ENCODE assay signal across 22 cellular contexts in genomic region chr11:44534215-44534711, GRCh38. TPM values are rescaled to one million over a fixed set of nuclear protein-coding genes. Genes with fewer than 3 reads are reported as not detected.
A peak's percentile ranks its signal among the peaks of the same experiment; 100 is the strongest.
DNase-seq lines count a peak whose midpoint lies in the region; ATAC-seq, FAIRE-seq and TF ChIP-seq lines count a peak whose summit lies in the region.
"Had no signal": no experiment of that assay in that cellular context is flagged by ENCODE, and none has a peak within 500 bp of the region (broad histone marks: within the 10 kb centered on the region; RNA-seq: fewer than 3 reads in every experiment).

No MANE protein-coding gene starts in this region.

- H3K4me1 ChIP-seq in K562 (replicated peaks in 1 of 2; ENCODE audit: control insufficient read depth in 2 of 2, insufficient read depth in 2 of 2, low read length in 2 of 2) (peaks cover 47 to 56% of the 10 kb centered on the region in 2 experiments), osteoblast (ENCODE audit: insufficient read depth, low read length) (peaks cover 8% of the 10 kb centered on the region), thyroid gland (peaks cover 0 to 4% of the 10 kb centered on the region in 2 donors)

- TF ChIP-seq RAD21 in K562 (CRISPR knock-in tag; conservative IDR thresholded peaks at IDR 0.05 in 1 of 2, IDR thresholded peaks at IDR 0.05 in 1 of 2): no peak

- peak overlapping the region; percentile 46; the same call in 1 of the 2 replicates for H2AFZ ChIP-seq in K562 (ENCODE audit: low read depth, low read length)
- no peak overlapping the region for H2AFZ ChIP-seq in osteoblast (ENCODE audit: low read length)

- H3K79me2 ChIP-seq in K562 (ENCODE audit: control insufficient read depth, insufficient read depth, low read length): no peaks in the 10 kb centered on the region
- H3K79me2 ChIP-seq in osteoblast (ENCODE audit: insufficient read depth, low read length): no peaks in the 10 kb centered on the region

- H3K27me3 ChIP-seq in H7 (ENCODE audit: control insufficient read depth, insufficient read depth, low read length) (no peaks in the 10 kb centered on the region; the same call in 1 of the 2 replicates), K562 (ENCODE audit: control insufficient read depth in 2 of 2, insufficient read depth in 2 of 2, low read length in 2 of 2) (no peaks in the 10 kb centered on the region), osteoblast (ENCODE audit: insufficient read depth, low read length) (peaks cover 3% of the 10 kb centered on the region), thyroid gland (no peaks in the 10 kb centered on the region)
- H3K27me3 ChIP-seq: BLaER1 treated with 17β-estradiol and CSF1 and Interleukin-3, amounts not matched to agents 10 nM and 100 nM had no signal

- intact Hi-C loops in K562 (cut with micrococcal nuclease): no loop called here
- intact Hi-C loops in posterior vena cava (cut with DNase I): loop anchor here in 1 of 2 donors (10.0 kb wide), 1 partner anchor 419 kb away; no protein-coding TSS in a partner anchor
- intact Hi-C loops in thyroid gland (cut with DNase I): loop anchor here (10.0 kb wide), 1 partner anchor 429 kb away; no protein-coding TSS in a partner anchor

- H4K20me1 ChIP-seq in K562 (replicated peaks; ENCODE audit: control insufficient read depth, insufficient read depth, low read length): no peaks in the 10 kb centered on the region
- no peaks in the 10 kb centered on the region for H4K20me1 ChIP-seq in osteoblast (ENCODE audit: insufficient read depth, low read length)
- H4K20me1 ChIP-seq: BLaER1 treated with 17β-estradiol and CSF1 and Interleukin-3, amounts not matched to agents 10 nM and 100 nM had no signal

- POLR2A ChIA-PET in K562 (lab: Yijun Ruan, JAX): interaction anchor here (0.9 to 1.4 kb wide), 5 partner anchors 9 to 430 kb away, joined by 3 to 6 read pairs (median 4); no protein-coding TSS in a partner anchor

- TF ChIP-seq EP300 in K562 (IDR thresholded peaks at IDR 0.05; ENCODE audit: low read length): no peak

- no peak overlapping the region for H3K4me3 ChIP-seq in H7 (ENCODE audit: insufficient read depth, low read depth, low read length)
- no peak overlapping the region for H3K4me3 ChIP-seq in K562
- no peak overlapping the region for H3K4me3 ChIP-seq in osteoblast (ENCODE audit: insufficient read depth, low read length)
- H3K4me3 ChIP-seq in thyroid gland (replicated peaks in 1 of 3): no peak overlapping the region
- H3K4me3 ChIP-seq: A549; BLaER1 treated with 17β-estradiol and CSF1 and Interleukin-3, amounts not matched to agents 10 nM and 100 nM had no signal

- no peaks in the 10 kb centered on the region for H3K9me1 ChIP-seq in K562 (ENCODE audit: control insufficient read depth, insufficient read depth, low read length)

- in situ Hi-C loops in K562 (cut with MboI): loop anchor here (10.0 kb wide), 1 partner anchor 399 kb away; no protein-coding TSS in a partner anchor

- DNase-seq in H7 (peak; percentile 4), K562 (ENCODE audit: extremely low read depth in 1 of 4, low spot score in 3 of 4) (no peak), osteoblast (ENCODE audit: insufficient read length, low spot score, missing footprints) (peak; percentile 34), posterior vena cava (ENCODE audit: low spot score) (peak; percentile 3), thyroid gland (no peak)
- DNase-seq: AML-193; Caco-2; Calu3; CD4-positive, alpha-beta T cell; CD8-positive, alpha-beta T cell; DMS79 treated with DMSO at 0.1 percent for 48 hours; GF-D8 had no signal

- TF ChIP-seq POLR2A in K562 (conservative IDR thresholded peaks at IDR 0.05): no peak
- no peak for TF ChIP-seq POLR2A in thyroid gland (IDR thresholded peaks at IDR 0.05)

- H3K9ac ChIP-seq in K562 (ENCODE audit: insufficient read depth in 1 of 2, low read depth in 2 of 2, low read length in 2 of 2): peak overlapping the region in 1 of 2 experiments; percentile 1; a peak in 1 of 4 replicates
- H3K9ac ChIP-seq: BLaER1 treated with 17β-estradiol and CSF1 and Interleukin-3, amounts not matched to agents 10 nM and 100 nM had no signal

- CTCF ChIA-PET in K562 (lab: Yijun Ruan, JAX; ENCODE audit: low intra/inter-chr PET ratio): no interaction called here

- ATAC-seq in K562 (no peak), HG03469 (IDR thresholded peaks at IDR 0.05; ENCODE audit: unreplicated experiment) (no peak), HG03342 (IDR thresholded peaks at IDR 0.05; ENCODE audit: unreplicated experiment) (no peak)
- ATAC-seq: A549; CD8-positive, alpha-beta T cell had no signal

- 32% methylated on average over 5 of the region's 5 CpGs for WGBS in K562 (ENCODE audit: insufficient coverage, low coverage, missing lambda C conversion rate)
- 90 to 92% methylated on average over 5 of the region's 5 CpGs for WGBS in thyroid gland, 2 donors

- no peaks in the 10 kb centered on the region for H3K9me3 ChIP-seq in K562 (replicated peaks; ENCODE audit: control insufficient read depth, insufficient read depth, low read depth, low read length)
- H3K9me3 ChIP-seq in osteoblast (ENCODE audit: low read depth, low read length): no peaks in the 10 kb centered on the region
- no peaks in the 10 kb centered on the region for H3K9me3 ChIP-seq in thyroid gland
- H3K9me3 ChIP-seq: A549; BLaER1 treated with 17β-estradiol and CSF1 and Interleukin-3, amounts not matched to agents 10 nM and 100 nM; Caco-2 had no signal

- TF ChIP-seq CTCF in K562 (IDR thresholded peaks at IDR 0.05 in 2 of 3, conservative IDR thresholded peaks at IDR 0.05 in 1 of 3; ENCODE audit: insufficient read depth in 2 of 3, low read depth in 1 of 3, low read length in 3 of 3): no peak
- TF ChIP-seq CTCF in osteoblast (IDR thresholded peaks at IDR 0.05; ENCODE audit: extremely low read depth, low read depth, low read length): no peak
- TF ChIP-seq CTCF in thyroid gland (IDR thresholded peaks at IDR 0.05): no peak

- no TSS peak for BruUV-seq in K562 (replicated peaks; lab: Mats Ljungman, UMichigan)

- no peak overlapping the region for H3K4me2 ChIP-seq in K562 (ENCODE audit: insufficient read depth, low read length)
- no peak overlapping the region for H3K4me2 ChIP-seq in osteoblast (ENCODE audit: insufficient read depth, low read length)
- H3K4me2 ChIP-seq: A549; BLaER1 treated with 17β-estradiol and CSF1 and Interleukin-3, amounts not matched to agents 10 nM and 100 nM had no signal

- no peaks in the 10 kb centered on the region for H3K36me3 ChIP-seq in H7 (replicated peaks; ENCODE audit: control insufficient read depth, insufficient read depth, low read length)
- H3K36me3 ChIP-seq in K562 (ENCODE audit: control insufficient read depth, insufficient read depth, low read length): no peaks in the 10 kb centered on the region
- H3K36me3 ChIP-seq in osteoblast (ENCODE audit: insufficient read depth, low read length): no peaks in the 10 kb centered on the region
- H3K36me3 ChIP-seq in thyroid gland: no peaks in the 10 kb centered on the region
- H3K36me3 ChIP-seq: BLaER1 treated with 17β-estradiol and CSF1 and Interleukin-3, amounts not matched to agents 10 nM and 100 nM had no signal

- H3K27ac ChIP-seq in K562 (ENCODE audit: extremely low read depth, low read depth, low read length) (no peak overlapping the region), osteoblast (ENCODE audit: low read depth, low read length) (no peak overlapping the region), thyroid gland (no peak overlapping the region)
- H3K27ac ChIP-seq: 22Rv1; A549; BLaER1 treated with 17β-estradiol and CSF1 and Interleukin-3, amounts not matched to agents 10 nM and 100 nM; C4-2B had no signal

- no peak for FAIRE-seq in K562 (lab: Jason Lieb, UNC)
- FAIRE-seq: A549, D721Med, G401.6, GM12891, GM19239 had no signal

TF ChIP-seq in K562, 482 proteins besides CTCF, POLR2A, EP300 and RAD21 (continues in another document):
- TF ChIP-seq DIDO1 (tag; IDR thresholded peaks at IDR 0.05; ENCODE audit: low read depth): no peak
- TF ChIP-seq TCF7L2 (IDR thresholded peaks at IDR 0.05; ENCODE audit: low read depth, low read length): no peak
- no peak for TF ChIP-seq IRF9 (tag; IDR thresholded peaks at IDR 0.05)
- peak; percentile 98 for TF ChIP-seq RBM25 (IDR thresholded peaks at IDR 0.05; ENCODE audit: low read depth, low read length, severe bottlenecking)
- no peak for TF ChIP-seq NUFIP1 (IDR thresholded peaks at IDR 0.05; ENCODE audit: partially characterized antibody)
- TF ChIP-seq RFX5 (IDR thresholded peaks at IDR 0.05; ENCODE audit: low read depth, low read length): no peak
- no peak for TF ChIP-seq ZNF830 (CRISPR knock-in tag; IDR thresholded peaks at IDR 0.05)
- no peak for TF ChIP-seq HLTF (IDR thresholded peaks at IDR 0.05)
- TF ChIP-seq ZBTB8A (IDR thresholded peaks at IDR 0.05; ENCODE audit: partially characterized antibody): no peak
- TF ChIP-seq SMARCA5 (IDR thresholded peaks at IDR 0.05): peak; percentile 95

RNA-seq across cellular contexts. Expression of gene CD82, which starts 31.2 kb away (rescaled TPM):
- total RNA-seq in H7 (2014; rRNA removed; shearing (Covaris generic)): 1.3 and 2.5 TPM in 2 replicates
- total RNA-seq in K562 (2011; cell fraction: chromatin; rRNA removed; ENCODE audit: low replicate concordance): 3.5 and 6.3 TPM in 2 replicates
- total RNA-seq in K562 (2011; cell fraction: nucleolus; rRNA removed): 5.3 and 8.8 TPM in 2 replicates
- 4.4 and 6.4 TPM in 2 replicates for total RNA-seq in K562 (2011; cell fraction: nucleoplasm; rRNA removed)
- total RNA-seq in K562 (2014; rRNA removed) (3.9 and 4.7 TPM in 2 replicates), K562 (2014; rRNA removed; fragmentation: Illumina TruSeq; extraction: Trizol) (1.3 and 2.0 TPM in 2 replicates), K562 (2015; rRNA removed; fragmentation: Illumina TruSeq; extraction: Trizol) (4.4 and 4.5 TPM in 2 replicates), K562 (2021) (8.2 and 9.4 TPM in 2 replicates), osteoblast (14.7 and 23.2 TPM in 2 replicates), posterior vena cava (10 to 100 TPM; 26.8 to 28.6 TPM), thyroid gland (10 to 100 TPM; 11.8 to 24.0 (median 18.7) TPM)
- polyA plus RNA-seq in K562 (2011; rRNA removed) (2.8 and 5.9 TPM in 2 replicates), K562 (2014; fragmentation: Illumina TruSeq; extraction: Trizol) (3.0 and 3.7 TPM in 2 replicates), K562 (2014; fragmentation: Nextera tagmentation; extraction: Ambion mirVana) (under 1 TPM; 0.27 to 0.30 TPM), K562 (2014; rRNA removed) (4.6 and 5.8 TPM in 2 replicates)
- polyA plus RNA-seq in K562 (2011; cell fraction: cytosol; rRNA removed): 5.3 and 7.6 TPM in 2 replicates
- polyA plus RNA-seq in K562 (2011; cell fraction: nucleus; rRNA removed): 1.1 and 2.4 TPM in 2 replicates
- polyA plus RNA-seq in K562 (2012): 9.2 and 23.4 TPM in 2 replicates
- polyA minus RNA-seq in K562 (2011; rRNA and poly(A)+ RNA removed): 1.8 and 3.5 TPM in 2 replicates
- polyA minus RNA-seq in K562 (2011; cell fraction: cytosol; rRNA and poly(A)+ RNA removed): 2.4 and 4.0 TPM in 2 replicates
- 2.3 and 3.4 TPM in 2 replicates for polyA minus RNA-seq in K562 (2011; cell fraction: nucleus; rRNA and poly(A)+ RNA removed)

Comparison
In these comparisons a context has a peak if more than half of its experiments do, and no peak if none do; other contexts are left out.
1. DNase-seq: peak in H7 (single experiment), osteoblast (single experiment) and posterior vena cava (single experiment); none in K562 (0 of 4) and thyroid gland (0 of 2).